ENCODE assay signal across 8 cellular contexts in the genomic region with DNA sequence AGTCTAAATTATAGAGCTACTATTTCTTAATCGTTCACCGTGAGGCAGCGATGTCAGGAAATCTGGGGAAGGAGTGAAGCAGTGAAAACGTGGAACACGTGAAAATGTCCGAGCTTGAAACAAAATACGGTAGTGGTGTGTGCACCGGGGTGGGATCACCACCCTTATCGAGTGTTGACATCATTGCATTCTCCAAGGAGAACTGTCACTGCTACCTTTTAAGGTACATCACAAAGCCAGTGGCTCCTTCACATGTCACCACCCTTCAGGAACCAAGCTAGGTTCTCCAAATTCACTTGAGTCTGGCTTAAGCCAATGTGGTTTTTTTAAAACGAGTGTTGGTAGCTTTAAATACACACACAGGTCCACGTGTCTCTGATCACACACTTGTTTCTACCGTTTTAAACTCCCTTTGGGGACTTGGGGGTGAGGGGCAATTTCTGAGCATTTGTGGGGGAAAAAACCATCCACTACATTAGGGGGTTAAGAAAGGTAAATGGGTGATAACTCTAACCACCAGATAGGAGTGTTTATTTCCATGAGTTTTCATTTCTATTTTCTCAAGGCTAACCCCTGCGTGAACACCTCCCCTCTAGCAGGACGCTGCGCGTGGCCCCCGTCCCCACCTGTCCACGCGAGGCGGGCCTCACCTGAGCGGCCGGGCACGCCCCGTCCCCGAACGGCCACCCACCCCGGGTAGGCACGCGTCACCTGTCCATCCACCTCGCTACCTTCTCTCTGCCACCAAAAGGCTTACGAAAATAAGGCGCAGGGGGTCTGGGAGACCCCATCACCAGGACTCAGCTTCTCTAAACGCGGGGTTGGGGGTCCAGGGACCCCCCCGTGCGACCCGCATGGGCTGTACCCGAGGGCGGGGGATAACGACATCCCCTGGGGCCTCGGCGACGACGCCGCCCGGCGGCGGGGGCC. TPM values are rescaled to one million over a fixed set of nuclear protein-coding genes. Genes with fewer than 3 reads are reported as not detected.
DNase-seq lines count a peak whose midpoint lies in the region; ATAC-seq and TF ChIP-seq lines count a peak whose summit lies in the region.

No MANE protein-coding gene starts in this region.

- POLR2A ChIA-PET in T-cell (lab: Charles Lee) (interaction anchor here (0.5 to 0.6 kb wide), 2 partner anchors 217 to 340 kb away, joined by 3 read pairs; no protein-coding TSS in a partner anchor), MCF 10A (lab: Yijun Ruan, JAX) (interaction anchor here (0.6 to 2.9 kb wide), 26 partner anchors 8 to 552 kb away, joined by 3 to 12 read pairs (median 4); partner anchors contain the start of gene ZBTB21)

- H3K36me3 Mint-ChIP-seq in T-cell (peaks cover 4% of the 10 kb centered on the region), MCF 10A (ENCODE audit: insufficient read depth, unreplicated experiment) (no peaks in the 10 kb centered on the region)

- H3K27me3 Mint-ChIP-seq in T-cell (no peaks in the 10 kb centered on the region), MCF 10A (ENCODE audit: insufficient read depth, unreplicated experiment) (no peaks in the 10 kb centered on the region)

- H3K4me3 Mint-ChIP-seq in T-cell (peak overlapping the region; percentile 82 to 87 (median 83)), MCF 10A (ENCODE audit: unreplicated experiment) (peak overlapping the region; percentile 74)

- peak; percentile 18 for ATAC-seq in GM21576 (IDR thresholded peaks at IDR 0.05; ENCODE audit: unreplicated experiment)
- ATAC-seq in T-cell (replicated peaks in 1 of 4): peak; percentile 19 to 39 (median 28)
- no peak for ATAC-seq in HG03378 (IDR thresholded peaks at IDR 0.05; ENCODE audit: unreplicated experiment)

- H3K4me1 Mint-ChIP-seq in T-cell: peaks cover 29 to 36% (median 29%) of the 10 kb centered on the region in 3 donors
- peaks cover 8% of the 10 kb centered on the region for H3K4me1 Mint-ChIP-seq in MCF 10A (ENCODE audit: insufficient read depth, unreplicated experiment)

- BruUV-seq in MCF 10A (replicated peaks; lab: Mats Ljungman, UMichigan): TSS peak; percentile 59

- no peak for TF ChIP-seq EP300 in Ishikawa (IDR thresholded peaks at IDR 0.05; ENCODE audit: borderline replicate concordance)

- DNase-seq in GDM1 (lab: John Stamatoyannopoulos, UW) (peak; percentile 19), T-cell (peak in 13 of 34 experiments; percentile 2 to 32 (median 22)), MCF 10A (ENCODE audit: unreplicated experiment) (peak; percentile 64), inferior parietal cortex (ENCODE audit: extremely low spot score) (peak; percentile 64)
- peak; percentile 52 for DNase-seq in stimulated activated CD4-positive, alpha-beta T cell treated with anti-CD3 and anti-CD28 coated beads, Interleukin-15, amount 100 ng/mL, for 24 hours

- TF ChIP-seq CTCF in MCF 10A (IDR thresholded peaks at IDR 0.05; ENCODE audit: unreplicated experiment): no peak

- TF ChIP-seq RAD21 in Ishikawa (IDR thresholded peaks at IDR 0.05; ENCODE audit: low read depth): no peak

- no peaks in the 10 kb centered on the region for H3K9me3 Mint-ChIP-seq in T-cell
- H3K9me3 Mint-ChIP-seq in MCF 10A (ENCODE audit: unreplicated experiment): no peaks in the 10 kb centered on the region

- CTCF ChIA-PET in T-cell (lab: Charles Lee) (interaction anchor here in 1 of 2 donors (1.0 to 1.3 kb wide), 2 partner anchors 17 to 49 kb away, joined by 3 to 6 read pairs; no protein-coding TSS in a partner anchor), MCF 10A (lab: Yijun Ruan, JAX) (interaction anchor here (0.6 to 1.4 kb wide), 8 partner anchors 20 to 266 kb away, joined by 3 to 5 read pairs (median 3); no protein-coding TSS in a partner anchor)

- intact Hi-C loops in MCF 10A (cut with micrococcal nuclease): loop anchor here (2.0 to 5.0 kb wide), 4 partner anchors 55 to 265 kb away; partner anchors contain the start of gene ZBTB21

- peak overlapping the region; percentile 66 to 81 for H3K27ac Mint-ChIP-seq in T-cell
- peak overlapping the region; percentile 76 for H3K27ac Mint-ChIP-seq in MCF 10A (ENCODE audit: low read depth, unreplicated experiment)

TF ChIP-seq in Ishikawa, 13 proteins besides CTCF, POLR2A, EP300 and RAD21:
- TF ChIP-seq MAX (IDR thresholded peaks at IDR 0.05) (peak; percentile 72; the same call in 1 of the 2 replicates), ZBTB7A (IDR thresholded peaks at IDR 0.05; ENCODE audit: low read depth) (peak; percentile 97), TCF12 (IDR thresholded peaks at IDR 0.05; ENCODE audit: low read depth) (no peak), USF1 (IDR thresholded peaks at IDR 0.05) (peak; percentile 44; the same call in 1 of the 2 replicates)

RNA-seq across cellular contexts. Expression of gene PRDM15, which starts 1.0 kb away (rescaled TPM):
- 10 to 100 TPM; 17.8 to 22.0 (median 20.7) TPM for total RNA-seq in T-cell
- total RNA-seq in MCF 10A (2022): 5.2 and 5.7 TPM in 2 replicates
